In the genomic region with DNA sequence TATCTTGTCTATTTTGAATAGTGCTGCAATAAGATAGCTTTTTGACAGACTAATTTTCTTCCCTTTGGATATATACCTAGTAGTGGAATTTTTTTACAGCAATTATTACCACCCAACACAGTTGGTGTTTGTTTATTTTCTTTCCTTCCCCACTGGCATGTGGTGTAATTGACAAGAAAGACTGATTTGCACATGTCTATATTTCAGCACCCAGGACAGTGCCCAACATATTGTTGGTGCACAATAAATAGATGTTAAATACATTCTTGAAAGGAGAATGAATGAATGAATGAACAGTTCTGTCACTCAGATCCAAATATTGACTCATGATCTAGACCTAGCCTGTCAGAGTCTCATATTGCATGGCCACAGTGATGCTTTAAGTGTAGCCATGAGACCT, we compare ENCODE assay signal across 1 cellular context.
TF ChIP-seq lines count a peak whose summit lies in the region.

No MANE protein-coding gene starts in this region.

TF ChIP-seq in HCT116, 20 proteins besides CTCF, POLR2A, EP300 and RAD21 (continued from another document):
- peak; percentile 71 for TF ChIP-seq REST (IDR thresholded peaks at IDR 0.05; ENCODE audit: low read depth)
